Comparison of ENCODE assay signal across 23 cellular contexts in the genomic region with DNA sequence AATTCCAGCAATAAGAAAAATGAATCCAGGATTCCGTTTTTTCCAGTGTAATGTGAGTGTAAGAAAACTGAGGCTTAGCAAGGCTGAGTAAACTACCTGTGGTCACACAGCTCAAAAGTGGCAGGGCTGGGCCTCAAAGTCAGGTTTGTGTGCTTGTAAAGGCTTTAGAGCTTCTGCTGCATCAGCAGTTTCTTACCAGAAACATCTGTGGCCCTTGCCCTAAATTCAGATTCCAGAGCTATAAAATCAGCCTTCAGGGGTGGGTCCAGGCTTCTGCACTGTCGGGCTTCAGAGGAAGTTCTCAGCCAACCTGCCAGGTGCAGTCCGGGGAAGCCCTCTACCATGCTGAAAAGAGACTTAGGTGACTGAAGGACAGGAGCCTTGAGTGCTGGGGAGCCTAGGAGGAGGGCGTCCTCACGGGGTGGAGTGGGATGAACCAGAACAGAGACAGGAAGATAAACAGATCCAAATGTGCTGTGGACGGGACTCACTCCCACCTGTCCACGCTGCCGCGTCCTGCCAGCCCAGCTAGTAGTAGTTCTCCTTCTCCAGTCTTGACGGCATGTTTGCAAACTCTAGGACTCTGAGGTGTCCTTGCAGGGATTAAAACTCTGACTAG.
DNase-seq lines count a peak whose midpoint lies in the region; ATAC-seq, FAIRE-seq and TF ChIP-seq lines count a peak whose summit lies in the region.
"Had no signal": no experiment of that assay in that cellular context is flagged by ENCODE, and none has a peak within 500 bp of the region (broad histone marks: within the 10 kb centered on the region; RNA-seq: fewer than 3 reads in every experiment).

No MANE protein-coding gene starts in this region.

- no peaks in the 10 kb centered on the region for H4K20me1 ChIP-seq in HepG2 (ENCODE audit: insufficient read depth, low read length)

- CTCF ChIA-PET in HepG2 (lab: Yijun Ruan, JAX; ENCODE audit: low intra/inter-chr PET ratio, low total read pairs) = interaction anchor here (0.9 kb wide), 1 partner anchor 67 kb away, joined by 3 read pairs; no protein-coding TSS in a partner anchor

- no peaks in the 10 kb centered on the region for H3K27me3 ChIP-seq in bronchial epithelial cell (ENCODE audit: control insufficient read depth, insufficient read depth, low read length)
- no peaks in the 10 kb centered on the region; a peak in 2 of 5 replicates for H3K27me3 ChIP-seq in HepG2 (ENCODE audit: control insufficient read depth in 1 of 2, insufficient read depth in 2 of 2, low read length in 2 of 2)
- H3K27me3 ChIP-seq in tibial artery = no peaks in the 10 kb centered on the region
- H3K27me3 ChIP-seq: breast epithelium, pancreas, thyroid gland had no signal

- no peak overlapping the region for H3K9ac ChIP-seq in HepG2 (ENCODE audit: insufficient read depth, low read depth, low read length)

- no peak for TF ChIP-seq RAD21 in HepG2 (CRISPR knock-in tag; IDR thresholded peaks at IDR 0.05)

- no peak overlapping the region for H2AFZ ChIP-seq in HepG2 (ENCODE audit: low read length)

- H3K4me1 ChIP-seq in HepG2 (ENCODE audit: insufficient read depth, low read length) (peaks cover 10% of the 10 kb centered on the region), tibial artery (peaks cover 0 to 14% (median 9%) of the 10 kb centered on the region in 4 donors)
- H3K4me1 ChIP-seq: breast epithelium, pancreas had no signal

- BruUV-seq in HepG2 (replicated peaks; lab: Mats Ljungman, UMichigan) = no TSS peak

- peak; percentile 53 for DNase-seq in activated effector memory CD4-positive, alpha-beta T cell treated with anti-CD3 and anti-CD28 coated beads, Interleukin-2, amount 50 U/mL, for 16 hours
- no peak for DNase-seq in activated effector memory CD4-positive, alpha-beta T cell treated with Interleukin-2 at 50 U/mL for 16 hours
- DNase-seq in bronchial epithelial cell (ENCODE audit: low read depth) (peak; percentile 50), HepG2 (ENCODE audit: low spot score) (no peak), tibial artery (peak; percentile 8 to 28), GM10266 (ENCODE audit: extremely low spot score) (no peak), ecto neural progenitor cell (ENCODE audit: low spot score) (no peak)
- DNase-seq: 8988T; activated CD4-positive, alpha-beta T cell treated with anti-CD3 and anti-CD28 coated beads, Interleukin-2, amount 10 ng/mL, durations not matched to agents 24 days and 14 days; activated T-cell treated with anti-CD3 and anti-CD28 coated beads for 4 hours; C1 segment of cervical spinal cord; DMS 273 treated with DMSO at 0.1 percent for 48 hours; effector CD4-positive, alpha-beta T cell; hypothalamus; Karpas-422; left cardiac atrium; NCI-H1417 treated with DMSO at 0.1 percent for 48 hours; thyroid gland had no signal

- 65% methylated on average over 10 of the region's 10 CpGs for WGBS in HepG2 (ENCODE audit: low lambda C conversion rate)

- POLR2A ChIA-PET in HepG2 (lab: Yijun Ruan, JAX) = no interaction called here

- H3K9me3 ChIP-seq in HepG2 (ENCODE audit: low read length) (no peaks in the 10 kb centered on the region), tibial artery (no peaks in the 10 kb centered on the region)
- H3K9me3 ChIP-seq: breast epithelium, pancreas, thyroid gland had no signal

- no peaks in the 10 kb centered on the region for H3K79me2 ChIP-seq in HepG2 (ENCODE audit: insufficient read depth, low read length)

- intact Hi-C loops in HepG2 (cut with micrococcal nuclease; ENCODE audit: unreplicated experiment) = loop anchor here (5.0 kb wide), 1 partner anchor 66 kb away; no protein-coding TSS in a partner anchor
- intact Hi-C loops in tibial artery (cut with DNase I; ENCODE audit: low total_unique reads) = no loop called here

- ATAC-seq in HepG2 = no peak
- no peak for ATAC-seq in HG02870 (IDR thresholded peaks at IDR 0.05; ENCODE audit: unreplicated experiment)
- ATAC-seq: activated naive CD4-positive, alpha-beta T cell treated with anti-CD3 and anti-CD28 coated beads, Interleukin-2, amount 50 U/mL, for 72 hours; pancreas had no signal

- TF ChIP-seq POLR2A in HepG2 (IDR thresholded peaks at IDR 0.05; ENCODE audit: insufficient read depth in 1 of 2, low read depth in 2 of 2, low read length in 2 of 2) = no peak

- H3K36me3 ChIP-seq in bronchial epithelial cell (ENCODE audit: control insufficient read depth, insufficient read depth, low read length) = no peaks in the 10 kb centered on the region
- H3K36me3 ChIP-seq in HepG2 (replicated peaks in 1 of 2; ENCODE audit: control insufficient read depth in 1 of 2, insufficient read depth in 2 of 2, low read length in 2 of 2) = no peaks in the 10 kb centered on the region
- no peaks in the 10 kb centered on the region for H3K36me3 ChIP-seq in tibial artery
- H3K36me3 ChIP-seq: breast epithelium, pancreas, thyroid gland had no signal

- no peak for FAIRE-seq in bronchial epithelial cell (lab: Jason Lieb, UNC)
- FAIRE-seq in HepG2 (lab: Jason Lieb, UNC) = no peak
- FAIRE-seq: pancreas had no signal

- H3K4me3 ChIP-seq in bronchial epithelial cell (ENCODE audit: low read depth, low read length) (no peak overlapping the region), HepG2 (replicated peaks in 1 of 3; ENCODE audit: insufficient read depth in 1 of 3, low read depth in 2 of 3, low read length in 3 of 3) (no peak overlapping the region), tibial artery (no peak overlapping the region)
- H3K4me3 ChIP-seq: breast epithelium, pancreas, thyroid gland had no signal

- in situ Hi-C loops in HepG2 (cut with HindIII; ENCODE audit: extremely low pct_ligation_motif_present, low pct_unique_long_range_greater_than_20kb) = no loop called here

- no peak for TF ChIP-seq CTCF in bronchial epithelial cell (IDR thresholded peaks at IDR 0.05; ENCODE audit: insufficient read depth, low read length, severe bottlenecking)
- TF ChIP-seq CTCF in HepG2 (CRISPR knock-in tag; IDR thresholded peaks at IDR 0.05) = no peak
- TF ChIP-seq CTCF in tibial artery (IDR thresholded peaks at IDR 0.05) = no peak
- TF ChIP-seq CTCF in GM10266 (IDR thresholded peaks at IDR 0.05; ENCODE audit: control insufficient read depth, insufficient read depth, low read depth, missing control alignments) = no peak

- no peak overlapping the region for H3K4me2 ChIP-seq in HepG2 (ENCODE audit: low read depth, low read length)

- TF ChIP-seq EP300 in HepG2 (IDR thresholded peaks at IDR 0.05; ENCODE audit: low read depth in 2 of 2, low read length in 2 of 2) (no peak), HepG2 (CRISPR knock-in tag; IDR thresholded peaks at IDR 0.05; ENCODE audit: borderline replicate concordance) (no peak)

- no peak overlapping the region for H3K27ac ChIP-seq in HepG2 (ENCODE audit: extremely low read length, insufficient read depth, low read length)
- no peak overlapping the region for H3K27ac ChIP-seq in tibial artery
- H3K27ac ChIP-seq: pancreas, RWPE1, thyroid gland had no signal

TF ChIP-seq in HepG2, 621 proteins besides CTCF, POLR2A, EP300 and RAD21 (continues in another document):
- TF ChIP-seq CBFB (CRISPR knock-in tag; IDR thresholded peaks at IDR 0.05) = no peak
- TF ChIP-seq MED8 (CRISPR knock-in tag; IDR thresholded peaks at IDR 0.05; ENCODE audit: insufficient replicate concordance) = no peak
- TF ChIP-seq ZFP36L1 (CRISPR knock-in tag; IDR thresholded peaks at IDR 0.05) = no peak
- no peak for TF ChIP-seq ATF7 (IDR thresholded peaks at IDR 0.05)
- no peak for TF ChIP-seq ATF7 (CRISPR knock-in tag; IDR thresholded peaks at IDR 0.05)
- TF ChIP-seq MAFK (conservative IDR thresholded peaks at IDR 0.05 in 1 of 2, IDR thresholded peaks at IDR 0.05 in 1 of 2; ENCODE audit: low read length in 2 of 2) = peak; percentile 97
- TF ChIP-seq NFATC3 (CRISPR knock-in tag; IDR thresholded peaks at IDR 0.05) = no peak
- no peak for TF ChIP-seq ZNF446 (CRISPR knock-in tag; IDR thresholded peaks at IDR 0.05)
- TF ChIP-seq MAFF (IDR thresholded peaks at IDR 0.05; ENCODE audit: low read depth, low read length) = peak; percentile 96
- no peak for TF ChIP-seq ZNF749 (CRISPR knock-in tag; IDR thresholded peaks at IDR 0.05; ENCODE audit: borderline replicate concordance)
- TF ChIP-seq, protein P1, sequence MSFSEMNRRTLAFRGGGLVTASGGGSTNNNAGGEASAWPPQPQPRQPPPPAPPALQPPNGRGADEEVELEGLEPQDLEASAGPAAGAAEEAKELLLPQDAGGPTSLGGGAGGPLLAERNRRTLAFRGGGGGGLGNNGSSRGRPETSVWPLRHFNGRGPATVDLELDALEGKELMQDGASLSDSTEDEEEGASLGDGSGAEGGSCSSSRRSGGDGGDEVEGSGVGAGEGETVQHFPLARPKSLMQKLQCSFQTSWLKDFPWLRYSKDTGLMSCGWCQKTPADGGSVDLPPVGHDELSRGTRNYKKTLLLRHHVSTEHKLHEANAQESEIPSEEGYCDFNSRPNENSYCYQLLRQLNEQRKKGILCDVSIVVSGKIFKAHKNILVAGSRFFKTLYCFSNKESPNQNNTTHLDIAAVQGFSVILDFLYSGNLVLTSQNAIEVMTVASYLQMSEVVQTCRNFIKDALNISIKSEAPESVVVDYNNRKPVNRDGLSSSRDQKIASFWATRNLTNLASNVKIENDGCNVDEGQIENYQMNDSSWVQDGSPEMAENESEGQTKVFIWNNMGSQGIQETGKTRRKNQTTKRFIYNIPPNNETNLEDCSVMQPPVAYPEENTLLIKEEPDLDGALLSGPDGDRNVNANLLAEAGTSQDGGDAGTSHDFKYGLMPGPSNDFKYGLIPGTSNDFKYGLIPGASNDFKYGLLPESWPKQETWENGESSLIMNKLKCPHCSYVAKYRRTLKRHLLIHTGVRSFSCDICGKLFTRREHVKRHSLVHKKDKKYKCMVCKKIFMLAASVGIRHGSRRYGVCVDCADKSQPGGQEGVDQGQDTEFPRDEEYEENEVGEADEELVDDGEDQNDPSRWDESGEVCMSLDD (CRISPR knock-in tag; IDR thresholded peaks at IDR 0.05; ENCODE audit: borderline replicate concordance) = no peak

Comparison
In these comparisons a context has a peak if more than half of its experiments do, and no peak if none do; other contexts are left out.
1. DNase-seq: peak in activated effector memory CD4-positive, alpha-beta T cell treated with anti-CD3 and anti-CD28 coated beads, Interleukin-2, amount 50 U/mL, for 16 hours (single experiment), bronchial epithelial cell (single experiment) and tibial artery (2 of 2); none in activated effector memory CD4-positive, alpha-beta T cell treated with Interleukin-2 at 50 U/mL for 16 hours (single experiment), HepG2 (single experiment), GM10266 (single experiment) and ecto neural progenitor cell (single experiment).